In the genomic region with DNA sequence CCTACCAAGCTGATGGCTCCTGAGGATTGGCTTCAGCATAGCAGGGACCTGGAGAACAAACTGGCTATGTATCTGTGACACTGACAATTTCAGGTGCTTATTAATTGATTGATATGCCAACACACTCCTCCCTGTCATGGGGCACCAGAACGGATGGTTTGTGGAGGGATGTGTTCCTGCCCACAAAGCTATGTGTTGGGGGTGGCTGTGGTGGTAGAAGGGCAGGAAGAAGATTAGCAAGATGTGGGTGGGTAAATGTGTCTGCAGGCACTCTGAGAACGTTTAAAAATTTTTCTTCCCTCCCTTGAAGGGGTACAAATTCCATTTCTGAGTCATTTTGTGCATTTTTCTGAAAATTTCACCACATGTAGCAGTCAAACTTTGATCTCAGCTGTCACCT, we compare ENCODE assay signal across 2 cellular contexts.
TF ChIP-seq lines count a peak whose summit lies in the region.

No MANE protein-coding gene starts in this region.

TF ChIP-seq in HEK293T, 16 proteins besides CTCF, POLR2A, EP300 and RAD21:
- TF ChIP-seq LEF1 (IDR thresholded peaks at IDR 0.05; ENCODE audit: borderline replicate concordance) = no peak

TF ChIP-seq in SK-N-SH, 30 proteins besides CTCF, POLR2A, EP300 and RAD21:
- TF ChIP-seq FOXM1 (IDR thresholded peaks at IDR 0.05; ENCODE audit: low read depth) = no peak
- TF ChIP-seq ELF1 (IDR thresholded peaks at IDR 0.05) = no peak
- TF ChIP-seq NRF1 (IDR thresholded peaks at IDR 0.05; ENCODE audit: low read depth, low read length) = no peak
- TF ChIP-seq TCF12 (IDR thresholded peaks at IDR 0.05) = no peak
- no peak for TF ChIP-seq YY1 (IDR thresholded peaks at IDR 0.05; ENCODE audit: low read depth)
- TF ChIP-seq TEAD4 (IDR thresholded peaks at IDR 0.05; ENCODE audit: borderline replicate concordance, insufficient read depth) = no peak
- TF ChIP-seq, protein P1, sequence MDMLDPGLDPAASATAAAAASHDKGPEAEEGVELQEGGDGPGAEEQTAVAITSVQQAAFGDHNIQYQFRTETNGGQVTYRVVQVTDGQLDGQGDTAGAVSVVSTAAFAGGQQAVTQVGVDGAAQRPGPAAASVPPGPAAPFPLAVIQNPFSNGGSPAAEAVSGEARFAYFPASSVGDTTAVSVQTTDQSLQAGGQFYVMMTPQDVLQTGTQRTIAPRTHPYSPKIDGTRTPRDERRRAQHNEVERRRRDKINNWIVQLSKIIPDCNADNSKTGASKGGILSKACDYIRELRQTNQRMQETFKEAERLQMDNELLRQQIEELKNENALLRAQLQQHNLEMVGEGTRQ (IDR thresholded peaks at IDR 0.05; ENCODE audit: borderline replicate concordance, low read depth, low read length) = no peak
- no peak for TF ChIP-seq RCOR1 (IDR thresholded peaks at IDR 0.05; ENCODE audit: low read length)
- TF ChIP-seq GATA2 (CRISPR knock-in tag; IDR thresholded peaks at IDR 0.05) = no peak
- TF ChIP-seq MXI1 (IDR thresholded peaks at IDR 0.05; ENCODE audit: low read depth, low read length) = no peak
